In the genomic region with DNA sequence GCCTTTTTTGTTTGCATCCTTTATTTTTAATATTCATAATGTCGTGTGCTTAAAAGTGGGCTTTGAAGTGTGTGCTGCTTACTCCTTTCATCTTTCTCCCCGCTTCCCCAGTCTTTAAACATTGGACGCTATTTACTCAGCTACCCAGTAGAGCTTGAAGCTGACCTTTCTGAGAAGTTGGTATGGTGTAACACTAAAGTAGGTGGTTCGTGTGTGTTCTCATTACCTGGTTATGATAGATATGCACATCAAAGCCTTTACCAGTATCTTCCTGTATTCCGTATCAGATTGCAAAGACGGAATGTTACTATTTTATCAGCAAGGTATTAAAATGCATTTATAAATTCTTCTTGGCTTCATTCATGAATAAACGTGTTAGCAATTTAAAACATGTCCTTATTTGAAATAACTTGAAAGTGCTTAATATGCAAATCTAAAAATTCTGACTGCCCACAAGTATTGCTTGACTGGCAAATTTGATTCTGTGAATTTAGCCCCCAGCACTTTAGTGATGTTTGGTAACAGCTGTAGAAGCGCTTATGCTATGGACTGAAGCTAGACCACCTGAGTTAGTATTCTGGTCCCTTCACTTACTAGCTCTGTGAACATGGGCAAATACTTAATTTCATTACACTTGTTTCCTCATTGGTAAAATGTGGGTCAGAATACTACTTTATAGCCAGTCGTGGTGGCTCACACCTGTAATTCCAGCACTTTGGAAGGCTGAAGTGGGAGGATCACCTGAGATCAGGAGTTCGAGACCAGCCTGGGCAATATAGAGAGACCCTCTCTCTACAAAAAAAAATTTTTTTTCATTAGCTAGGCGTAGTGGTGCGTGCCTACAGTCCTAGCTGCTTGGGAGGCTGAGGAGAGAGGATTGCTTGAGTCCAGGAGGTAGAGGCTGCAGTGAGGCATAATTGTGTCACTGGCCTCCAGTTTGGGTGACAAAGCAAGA, we compare ENCODE assay signal across 8 cellular contexts. TPM values are rescaled to one million over a fixed set of nuclear protein-coding genes. Genes with fewer than 3 reads are reported as not detected.
DNase-seq lines count a peak whose midpoint lies in the region; ATAC-seq and TF ChIP-seq lines count a peak whose summit lies in the region.

No MANE protein-coding gene starts in this region.

- H3K4me1 ChIP-seq in PC-3 (ENCODE audit: insufficient read depth, low read length) (peaks cover 15% of the 10 kb centered on the region; the same call in 1 of the 2 replicates), esophagus (ENCODE audit: control insufficient read depth in 2 of 2, insufficient read depth in 2 of 2, low read length in 1 of 2) (peaks cover 0 to 4% of the 10 kb centered on the region in 2 donors), rectal smooth muscle tissue (ENCODE audit: control insufficient read depth, insufficient read depth, low read length) (peaks cover 12% of the 10 kb centered on the region)

- H3K4me2 ChIP-seq in PC-3 (ENCODE audit: low read length) = peak overlapping the region; percentile 96

- H3K9me3 ChIP-seq in PC-3 (ENCODE audit: low read length) (no peaks in the 10 kb centered on the region), esophagus (ENCODE audit: control insufficient read depth in 2 of 2, insufficient read depth in 1 of 2, low read depth in 1 of 2, low read length in 1 of 2) (no peaks in the 10 kb centered on the region)

- H3K27me3 ChIP-seq in GM06990 (replicated peaks; ENCODE audit: control insufficient read depth, insufficient read depth, low read length) = no peaks in the 10 kb centered on the region
- no peaks in the 10 kb centered on the region for H3K27me3 ChIP-seq in PC-3 (ENCODE audit: low read length)
- no peaks in the 10 kb centered on the region for H3K27me3 ChIP-seq in esophagus (ENCODE audit: control insufficient read depth in 1 of 2, insufficient read depth in 2 of 2, low read length in 2 of 2)
- no peaks in the 10 kb centered on the region for H3K27me3 ChIP-seq in rectal smooth muscle tissue (ENCODE audit: control insufficient read depth, insufficient read depth, low read length)

- ATAC-seq in PC-3 (no peak), HG02870 (IDR thresholded peaks at IDR 0.05; ENCODE audit: unreplicated experiment) (no peak)

- peak overlapping the region; percentile 99 for H3K4me3 ChIP-seq in GM06990 (replicated peaks; ENCODE audit: low read depth, low read length)
- peak overlapping the region; percentile 89 for H3K4me3 ChIP-seq in PC-3 (ENCODE audit: low read length)
- H3K4me3 ChIP-seq in esophagus (ENCODE audit: low read depth in 1 of 2, low read length in 2 of 2) = peak overlapping the region; percentile 90 to 91
- peak overlapping the region; percentile 99 for H3K4me3 ChIP-seq in rectal smooth muscle tissue (ENCODE audit: low read length)

- no peaks in the 10 kb centered on the region for H3K36me3 ChIP-seq in GM06990 (ENCODE audit: control insufficient read depth, insufficient read depth, low read length)
- no peaks in the 10 kb centered on the region for H3K36me3 ChIP-seq in PC-3 (ENCODE audit: low read depth, low read length)
- no peaks in the 10 kb centered on the region for H3K36me3 ChIP-seq in esophagus (ENCODE audit: control insufficient read depth in 2 of 2, insufficient read depth in 2 of 2, low read length in 1 of 2)
- H3K36me3 ChIP-seq in rectal smooth muscle tissue (ENCODE audit: control insufficient read depth, insufficient read depth, low read length) = no peaks in the 10 kb centered on the region

- intact Hi-C loops in PC-3 (cut with micrococcal nuclease) = no loop called here

- peaks cover 32% of the 10 kb centered on the region for H3K79me2 ChIP-seq in PC-3 (ENCODE audit: low read length)

- no TSS peak for BruUV-seq in PC-3 (replicated peaks; lab: Mats Ljungman, UMichigan)

- CTCF ChIA-PET in PC-3 (lab: Charles Lee) = interaction anchor here (0.5 to 0.8 kb wide), 2 partner anchors 123 to 1240 kb away, joined by 3 to 4 read pairs; no protein-coding TSS in a partner anchor

- peak overlapping the region; percentile 89 for H2AFZ ChIP-seq in PC-3 (ENCODE audit: low read length)

- DNase-seq in GM06990 (ENCODE audit: extremely low read depth, insufficient read length) (no peak), PC-3 (peak; percentile 14), pons (ENCODE audit: low spot score) (no peak), NCI-H1092 treated with DMSO at 0.1 percent for 48 hours (lab: John Stamatoyannopoulos, UW) (no peak)
- DNase-seq in activated CD8-positive, alpha-beta memory T cell treated with anti-CD3 and anti-CD28 coated beads for 24 hours = no peak

- H3K27ac ChIP-seq in PC-3 (ENCODE audit: low read length) (no peak overlapping the region), esophagus (ENCODE audit: low read depth in 2 of 2, low read length in 1 of 2) (peak overlapping the region in 1 of 2 donors; percentile 98), rectal smooth muscle tissue (ENCODE audit: low read depth, low read length) (no peak overlapping the region)

- peak overlapping the region; percentile 89 for H3K9ac ChIP-seq in PC-3 (ENCODE audit: low read length)
- H3K9ac ChIP-seq in rectal smooth muscle tissue (ENCODE audit: low read length) = no peak overlapping the region

- WGBS in esophagus, 2 donors = 52% methylated on average over 12 of the region's 12 CpGs

- POLR2A ChIA-PET in PC-3 (lab: Charles Lee; ENCODE audit: unreplicated experiment) = interaction anchor here (0.7 kb wide), 1 partner anchor 796 kb away, joined by 10 read pairs; no protein-coding TSS in a partner anchor

- TF ChIP-seq CTCF in GM06990 (IDR thresholded peaks at IDR 0.05; ENCODE audit: insufficient read depth, low read length, poor library complexity, severe bottlenecking) (no peak), PC-3 (conservative IDR thresholded peaks at IDR 0.05; ENCODE audit: low read depth, low read length) (no peak)

- no peaks in the 10 kb centered on the region for H3K9me2 ChIP-seq in PC-3 (replicated peaks; ENCODE audit: low read length)

- no peaks in the 10 kb centered on the region for H3F3A ChIP-seq in PC-3 (ENCODE audit: low read length, unreplicated experiment)

- H4K20me1 ChIP-seq in PC-3 (ENCODE audit: low read length) = peaks cover 10% of the 10 kb centered on the region; the same call in 1 of the 2 replicates

RNA-seq across cellular contexts. Expression of a gene that starts 1.7 kb away (rescaled TPM):
- total RNA-seq in PC-3 (2014; rRNA removed) = 13.0 and 16.8 TPM in 2 replicates
- polyA plus RNA-seq in esophagus = 10 to 100 TPM; 22.5 to 73.6 TPM

RNA-seq across cellular contexts. Expression of a gene that starts 17.9 kb away (rescaled TPM):
- total RNA-seq in PC-3 (2014; rRNA removed) = not detected in 2 replicates
- under 1 TPM in 1 of 2 donors, not detected in 1; 0.02 TPM for polyA plus RNA-seq in esophagus

RNA-seq across cellular contexts. Expression of a gene that starts 51.8 kb away (rescaled TPM):
- total RNA-seq in PC-3 (2014; rRNA removed) = 12.3 and 14.4 TPM in 2 replicates
- 1 to 10 TPM; 2.7 TPM for polyA plus RNA-seq in esophagus
